8 cellular contexts compared by ENCODE assay signal in the genomic region with DNA sequence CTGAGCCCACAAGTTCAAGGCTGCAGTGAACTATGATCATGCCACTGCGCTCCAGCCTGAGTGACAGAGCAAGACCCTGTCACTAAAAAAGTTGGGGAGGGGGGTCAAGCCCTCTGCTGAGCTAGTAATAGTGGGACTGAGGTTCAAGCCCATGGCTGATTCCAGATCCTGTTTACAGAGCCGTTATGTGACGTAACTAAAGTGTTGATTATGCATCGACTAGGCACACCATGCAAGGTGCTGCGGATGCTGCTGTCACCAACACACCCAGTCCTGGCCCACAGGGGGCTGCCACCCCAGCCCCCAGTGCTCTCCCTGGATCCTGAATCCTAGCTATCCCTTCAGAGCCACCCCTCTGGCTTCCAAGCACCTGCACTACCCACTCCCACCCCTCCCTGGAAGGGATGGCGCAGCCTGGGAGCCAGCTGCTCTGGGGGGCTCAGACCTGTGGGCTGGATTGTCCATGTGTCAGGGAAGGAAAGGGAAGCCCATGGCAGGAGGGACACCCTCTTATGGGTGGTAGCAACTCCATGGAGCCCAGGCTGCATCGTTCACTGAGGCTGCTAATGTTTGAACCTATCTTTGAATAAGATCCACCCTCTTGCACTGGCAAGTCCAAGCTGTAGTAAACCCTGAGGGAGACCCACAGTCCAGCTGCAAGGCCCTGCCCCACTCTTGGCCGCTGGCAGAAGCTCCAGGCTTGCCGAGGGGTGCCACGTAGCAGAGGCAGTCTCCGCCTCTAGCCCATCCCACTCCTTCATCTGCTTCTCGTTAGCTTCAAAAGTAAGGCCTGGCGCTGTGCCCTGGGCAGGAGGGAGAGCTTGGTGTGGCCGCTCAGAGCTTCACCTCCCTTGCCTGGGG.
DNase-seq lines count a peak whose midpoint lies in the region; ATAC-seq and TF ChIP-seq lines count a peak whose summit lies in the region.

No MANE protein-coding gene starts in this region.

- no peak for ATAC-seq in GM18909 (IDR thresholded peaks at IDR 0.05; ENCODE audit: poor library complexity, unreplicated experiment)
- no peak for ATAC-seq in GM21528 (IDR thresholded peaks at IDR 0.05; ENCODE audit: low FRiP score, unreplicated experiment)
- ATAC-seq in GM21717 (IDR thresholded peaks at IDR 0.05; ENCODE audit: unreplicated experiment), result no peak

- in situ Hi-C loops in GM13976 (cut with MboI; ENCODE audit: low sequenced_read_pairs, unreplicated experiment), result no loop called here

- no peak overlapping the region for H3K4me3 ChIP-seq in cardiac fibroblast (replicated peaks in 1 of 2; ENCODE audit: low read depth in 2 of 2, low read length in 2 of 2)

- DNase-seq in DMS79 (lab: John Stamatoyannopoulos, UW), result peak; percentile 47
- peak; percentile 82 for DNase-seq in NCI-H2196 treated with DMSO at 0.1 percent for 48 hours (lab: John Stamatoyannopoulos, UW; ENCODE audit: unreplicated experiment)
- DNase-seq in cardiac fibroblast (ENCODE audit: low read depth in 2 of 2), result peak; percentile 82 to 98
- DNase-seq in mesenteric fat pad (ENCODE audit: low spot score), result peak; percentile 92
- no peak for DNase-seq in GM13976 (ENCODE audit: low spot score)

- TF ChIP-seq CTCF in cardiac fibroblast (IDR thresholded peaks at IDR 0.05; ENCODE audit: low read depth, low read length) (no peak), GM13976 (IDR thresholded peaks at IDR 0.05; ENCODE audit: borderline replicate concordance, control extremely low read depth, extremely low read depth, insufficient read depth, missing control alignments) (no peak)
